Comparison of ENCODE assay signal across 1 cellular context in genomic region chr6:84249724-84250123, GRCh38.
TF ChIP-seq lines count a peak whose summit lies in the region.

No MANE protein-coding gene starts in this region.

TF ChIP-seq in H1, 55 proteins besides CTCF, POLR2A, EP300 and RAD21:
- TF ChIP-seq CBX8 (IDR thresholded peaks at IDR 0.05; ENCODE audit: borderline replicate concordance, low read depth, low read length), result no peak
- no peak for TF ChIP-seq CBX5 (IDR thresholded peaks at IDR 0.05; ENCODE audit: low read depth, low read length)
- no peak for TF ChIP-seq HDAC6 (IDR thresholded peaks at IDR 0.05; ENCODE audit: low read depth, low read length)
- no peak for TF ChIP-seq TBP (IDR thresholded peaks at IDR 0.05; ENCODE audit: low read depth, low read length)
- TF ChIP-seq TCF12 (IDR thresholded peaks at IDR 0.05; ENCODE audit: low read depth, low read length), result no peak
- TF ChIP-seq SIRT6 (IDR thresholded peaks at IDR 0.05; ENCODE audit: low read length), result no peak
- TF ChIP-seq RFX5 (IDR thresholded peaks at IDR 0.05; ENCODE audit: borderline replicate concordance, low read depth, low read length), result no peak
- TF ChIP-seq KDM1A (IDR thresholded peaks at IDR 0.05; ENCODE audit: borderline replicate concordance, low read length), result no peak
- no peak for TF ChIP-seq GABPA (IDR thresholded peaks at IDR 0.05; ENCODE audit: borderline replicate concordance, insufficient read depth, low read length)
- no peak for TF ChIP-seq NRF1 (IDR thresholded peaks at IDR 0.05; ENCODE audit: low read depth, low read length)
- TF ChIP-seq YY1 (IDR thresholded peaks at IDR 0.05; ENCODE audit: low read depth, low read length), result no peak
- TF ChIP-seq HDAC2 (IDR thresholded peaks at IDR 0.05; ENCODE audit: borderline replicate concordance in 1 of 2, low read depth in 2 of 2, low read length in 2 of 2), result no peak
